Comparison of ENCODE assay signal across 24 cellular contexts in the genomic region with DNA sequence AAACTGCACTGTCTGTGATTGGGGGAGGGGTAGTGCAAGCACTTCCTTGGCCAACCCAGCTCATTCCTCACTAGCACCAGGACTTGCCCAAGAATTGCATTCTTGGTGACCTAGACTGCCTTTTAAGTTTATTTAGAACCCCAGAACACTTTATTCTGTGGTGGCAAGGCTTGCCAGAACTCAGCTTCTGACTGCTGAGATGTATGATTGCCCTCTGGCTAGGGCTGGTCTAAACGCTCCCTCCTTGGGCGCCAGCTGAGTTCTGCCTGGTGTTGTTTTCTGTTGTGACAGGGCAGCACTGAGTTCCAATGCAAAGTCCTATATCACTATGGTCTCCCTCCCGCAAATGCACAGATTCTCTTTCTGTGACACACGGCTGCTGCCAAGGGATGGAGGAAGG.
DNase-seq lines count a peak whose midpoint lies in the region; ATAC-seq, FAIRE-seq and TF ChIP-seq lines count a peak whose summit lies in the region.
"Had no signal": no experiment of that assay in that cellular context is flagged by ENCODE, and none has a peak within 500 bp of the region (broad histone marks: within the 10 kb centered on the region; RNA-seq: fewer than 3 reads in every experiment).

No MANE protein-coding gene starts in this region.

- H3K4me1 Mint-ChIP-seq in MCF 10A (ENCODE audit: insufficient read depth, unreplicated experiment) (peaks cover 37% of the 10 kb centered on the region), astrocyte (ENCODE audit: low read depth, unreplicated experiment) (peaks cover 32% of the 10 kb centered on the region)
- H3K4me1 Mint-ChIP-seq: activated naive CD8-positive, alpha-beta T cell treated with anti-CD3 and anti-CD28 coated beads, Interleukin-2, amount 50 U/mL, for 24 hours; stimulated activated naive CD8-positive, alpha-beta T cell treated with anti-CD3 and anti-CD28 coated beads, Interleukin-15, amount 100 ng/mL, for 72 hours had no signal

- no peaks in the 10 kb centered on the region for H3K79me2 ChIP-seq in astrocyte (ENCODE audit: insufficient read depth, low read length)

- H3K27ac ChIP-seq in breast epithelium (no peak overlapping the region), astrocyte (ENCODE audit: low read depth, low read length) (no peak overlapping the region), aorta (ENCODE audit: low read depth in 1 of 2, low read length in 2 of 2) (no peak overlapping the region)
- H3K27ac ChIP-seq: HL-60, psoas muscle, VCaP had no signal

- 64 to 65% methylated on average over 4 of the region's 4 CpGs for WGBS in aorta, 2 donors

- H3K36me3 ChIP-seq in breast epithelium (no peaks in the 10 kb centered on the region), astrocyte (ENCODE audit: insufficient read depth, low read length) (no peaks in the 10 kb centered on the region), aorta (ENCODE audit: control insufficient read depth in 1 of 2, insufficient read depth in 2 of 2, low read length in 1 of 2) (no peaks in the 10 kb centered on the region)

- BruUV-seq in MCF 10A (replicated peaks; lab: Mats Ljungman, UMichigan) = no TSS peak

- H3K4me2 ChIP-seq in astrocyte (ENCODE audit: low read length) = peak overlapping the region; percentile 54

- peak overlapping the region; percentile 30 for H3K4me3 Mint-ChIP-seq in MCF 10A (ENCODE audit: unreplicated experiment)
- H3K4me3 Mint-ChIP-seq in astrocyte (ENCODE audit: unreplicated experiment) = peak overlapping the region; percentile 4
- H3K4me3 Mint-ChIP-seq: activated naive CD8-positive, alpha-beta T cell treated with anti-CD3 and anti-CD28 coated beads, Interleukin-2, amount 50 U/mL, for 24 hours; neural crest cell; stimulated activated naive CD8-positive, alpha-beta T cell treated with anti-CD3 and anti-CD28 coated beads, Interleukin-15, amount 100 ng/mL, for 72 hours; type B pancreatic cell had no signal

- ATAC-seq in aorta (ENCODE audit: low FRiP score) (peak; percentile 39), HG03469 (IDR thresholded peaks at IDR 0.05; ENCODE audit: unreplicated experiment) (no peak)
- ATAC-seq: activated naive CD8-positive, alpha-beta T cell treated with anti-CD3 and anti-CD28 coated beads, Interleukin-2, amount 50 U/mL, for 24 hours; left lobe of liver; stimulated activated naive CD8-positive, alpha-beta T cell treated with anti-CD3 and anti-CD28 coated beads, Interleukin-15, amount 100 ng/mL, for 72 hours had no signal

- H3K27ac Mint-ChIP-seq in MCF 10A (ENCODE audit: low read depth, unreplicated experiment) (peak overlapping the region; percentile 71), astrocyte (ENCODE audit: unreplicated experiment) (peak overlapping the region; percentile 64)
- H3K27ac Mint-ChIP-seq: activated naive CD8-positive, alpha-beta T cell treated with anti-CD3 and anti-CD28 coated beads, Interleukin-2, amount 50 U/mL, for 24 hours; stimulated activated naive CD8-positive, alpha-beta T cell treated with anti-CD3 and anti-CD28 coated beads, Interleukin-15, amount 100 ng/mL, for 72 hours; type B pancreatic cell had no signal

- H3K4me1 ChIP-seq in breast epithelium (no peaks in the 10 kb centered on the region), astrocyte (ENCODE audit: insufficient read depth, low read length) (peaks cover 3% of the 10 kb centered on the region), aorta (ENCODE audit: control insufficient read depth in 1 of 2, insufficient read depth in 2 of 2, low read length in 2 of 2) (peaks cover 0 to 1% of the 10 kb centered on the region in 2 donors)
- H3K4me1 ChIP-seq: psoas muscle had no signal

- H3K9me3 Mint-ChIP-seq in MCF 10A (ENCODE audit: unreplicated experiment) (peaks cover 7% of the 10 kb centered on the region), astrocyte (ENCODE audit: unreplicated experiment) (no peaks in the 10 kb centered on the region)
- H3K9me3 Mint-ChIP-seq: activated naive CD8-positive, alpha-beta T cell treated with anti-CD3 and anti-CD28 coated beads, Interleukin-2, amount 50 U/mL, for 24 hours; stimulated activated naive CD8-positive, alpha-beta T cell treated with anti-CD3 and anti-CD28 coated beads, Interleukin-15, amount 100 ng/mL, for 72 hours had no signal

- H2AFZ ChIP-seq in astrocyte (ENCODE audit: low read depth, low read length) = no peak overlapping the region

- H3K9me3 ChIP-seq in breast epithelium (no peaks in the 10 kb centered on the region), astrocyte (ENCODE audit: insufficient read depth, low read depth, low read length) (no peaks in the 10 kb centered on the region), aorta (ENCODE audit: control insufficient read depth, low read length) (no peaks in the 10 kb centered on the region)
- H3K9me3 ChIP-seq: psoas muscle had no signal

- POLR2A ChIA-PET in MCF 10A (lab: Yijun Ruan, JAX) = interaction anchor here (0.6 to 1.6 kb wide), 4 partner anchors 12 to 57 kb away, joined by 3 to 4 read pairs (median 3); no protein-coding TSS in a partner anchor

- FAIRE-seq in astrocyte (lab: Jason Lieb, UNC) = no peak

- no peak for TF ChIP-seq POLR2A in breast epithelium (IDR thresholded peaks at IDR 0.05)

- H4K20me1 ChIP-seq in astrocyte (ENCODE audit: insufficient read depth, low read length) = no peaks in the 10 kb centered on the region

- H3K36me3 Mint-ChIP-seq in MCF 10A (ENCODE audit: insufficient read depth, unreplicated experiment) (no peaks in the 10 kb centered on the region), astrocyte (ENCODE audit: low read depth, unreplicated experiment) (no peaks in the 10 kb centered on the region)
- H3K36me3 Mint-ChIP-seq: type B pancreatic cell had no signal

- TF ChIP-seq CTCF in MCF 10A (IDR thresholded peaks at IDR 0.05; ENCODE audit: unreplicated experiment) (no peak), breast epithelium (IDR thresholded peaks at IDR 0.05) (no peak), astrocyte (IDR thresholded peaks at IDR 0.05; ENCODE audit: insufficient read depth, low read depth, low read length) (no peak)

- DNase-seq in MCF 10A (ENCODE audit: unreplicated experiment) = peak; percentile 36
- DNase-seq in breast epithelium (ENCODE audit: low spot score in 2 of 2) = no peak
- DNase-seq in astrocyte (ENCODE audit: low read depth) = no peak
- peak; percentile 27 for DNase-seq in iris pigment epithelial cell (ENCODE audit: low read depth)
- no peak for DNase-seq in aorta
- DNase-seq in NCI-H146 treated with DMSO at 0.1 percent for 48 hours (lab: John Stamatoyannopoulos, UW; ENCODE audit: unreplicated experiment) = no peak
- no peak for DNase-seq in retina
- DNase-seq: 8988T; activated CD4-positive, alpha-beta T cell treated with anti-CD3 and anti-CD28 coated beads, Interleukin-2, amount 50 U/mL, for 1 hour; activated naive CD8-positive, alpha-beta T cell treated with anti-CD3 and anti-CD28 coated beads, Interleukin-2, amount 50 U/mL, for 24 hours; C1 segment of cervical spinal cord; MM.1S; NCI-H1436; NCI-H2171; NCI-H69; psoas muscle; stimulated activated CD4-positive, alpha-beta T cell treated with anti-CD3 and anti-CD28 coated beads, Interleukin-4, amount 100 ng/mL, for 24 hours; stimulated activated naive CD8-positive, alpha-beta T cell treated with anti-CD3 and anti-CD28 coated beads, Interleukin-15, amount 100 ng/mL, for 72 hours had no signal

- intact Hi-C loops in MCF 10A (cut with micrococcal nuclease) = no loop called here
- intact Hi-C loops in breast epithelium (cut with DNase I; ENCODE audit: low total_unique reads) = no loop called here
- intact Hi-C loops in aorta (cut with DNase I) = no loop called here

- H3K27me3 ChIP-seq in breast epithelium = no peaks in the 10 kb centered on the region
- H3K27me3 ChIP-seq in astrocyte (ENCODE audit: insufficient read depth, low read length) = no peaks in the 10 kb centered on the region
- no peaks in the 10 kb centered on the region for H3K27me3 ChIP-seq in aorta (ENCODE audit: control insufficient read depth in 1 of 2, insufficient read depth in 2 of 2, low read length in 1 of 2)

- H3K4me3 ChIP-seq in breast epithelium (no peak overlapping the region), astrocyte (ENCODE audit: insufficient read depth, low read depth, low read length) (no peak overlapping the region), aorta (ENCODE audit: low read length in 2 of 2) (no peak overlapping the region)
- H3K4me3 ChIP-seq: psoas muscle had no signal

- H3K9ac ChIP-seq in astrocyte (ENCODE audit: low read length) = no peak overlapping the region

- CTCF ChIA-PET in MCF 10A (lab: Yijun Ruan, JAX) = interaction anchor here (1.1 to 1.3 kb wide), 2 partner anchors 171 to 191 kb away, joined by 3 read pairs; no protein-coding TSS in a partner anchor

- H3K27me3 Mint-ChIP-seq in MCF 10A (ENCODE audit: insufficient read depth, unreplicated experiment) (no peaks in the 10 kb centered on the region), astrocyte (ENCODE audit: low read depth, unreplicated experiment) (no peaks in the 10 kb centered on the region)
- H3K27me3 Mint-ChIP-seq: stimulated activated naive CD8-positive, alpha-beta T cell treated with anti-CD3 and anti-CD28 coated beads, Interleukin-15, amount 100 ng/mL, for 72 hours; type B pancreatic cell had no signal

Comparison
In these comparisons a context has a peak if more than half of its experiments do, and no peak if none do; other contexts are left out.
1. DNase-seq: peak in MCF 10A (single experiment) and iris pigment epithelial cell (single experiment); none in breast epithelium (0 of 2), astrocyte (single experiment), aorta (0 of 2), NCI-H146 treated with DMSO at 0.1 percent for 48 hours (single experiment) and retina (single experiment).